In genomic region chr17:40854175-40854814, GRCh38 we compare ENCODE assay signal across 10 cellular contexts. TPM values are rescaled to one million over a fixed set of nuclear protein-coding genes. Genes with fewer than 3 reads are reported as not detected.
DNase-seq lines count a peak whose midpoint lies in the region; ATAC-seq and TF ChIP-seq lines count a peak whose summit lies in the region.
"Had no signal": no experiment of that assay in that cellular context is flagged by ENCODE, and none has a peak within 500 bp of the region (broad histone marks: within the 10 kb centered on the region; RNA-seq: fewer than 3 reads in every experiment).

No MANE protein-coding gene starts in this region.

- CTCF ChIA-PET in AG04449 (lab: Yijun Ruan, JAX), result interaction anchor here (0.9 to 10.9 kb wide), 14 partner anchors 11 to 813 kb away, joined by 3 to 211 read pairs (median 8); no protein-coding TSS in a partner anchor

- no peaks in the 10 kb centered on the region for H3K36me3 Mint-ChIP-seq in effector memory CD8-positive, alpha-beta T cell (ENCODE audit: insufficient read depth)
- H3K36me3 Mint-ChIP-seq: CD4-positive, CD25-positive, alpha-beta regulatory T cell had no signal

- no peak for TF ChIP-seq POLR2A in GM18505 (IDR thresholded peaks at IDR 0.05; ENCODE audit: borderline replicate concordance, extremely low read depth, insufficient read depth, insufficient read length)

- no peaks in the 10 kb centered on the region for H3K4me1 Mint-ChIP-seq in effector memory CD8-positive, alpha-beta T cell (ENCODE audit: low read depth in 2 of 2)

- no peak overlapping the region for H3K27ac Mint-ChIP-seq in effector memory CD8-positive, alpha-beta T cell
- H3K27ac Mint-ChIP-seq: CD4-positive, CD25-positive, alpha-beta regulatory T cell had no signal

- POLR2A ChIA-PET in AG04449 (lab: Yijun Ruan, JAX), result no interaction called here

- DNase-seq in AG04449 (ENCODE audit: low read depth, low spot score) (peak; percentile 80), NCI-H460 (ENCODE audit: extremely low read depth, low read depth) (peak; percentile 83), fibroblast of villous mesenchyme (ENCODE audit: low read depth) (peak; percentile 96)
- DNase-seq in effector memory CD8-positive, alpha-beta T cell, result no peak
- DNase-seq: activated gamma-delta T cell treated with Interleukin-2 at 50 U/mL for 16 hours; CD4-positive, CD25-positive, alpha-beta regulatory T cell; right lobe of liver had no signal

- no peak overlapping the region for H3K4me3 ChIP-seq in AG04449 (ENCODE audit: low read depth, low read length)
- H3K4me3 ChIP-seq in fibroblast of villous mesenchyme (ENCODE audit: low read depth, low read length), result no peak overlapping the region
- H3K4me3 ChIP-seq: right lobe of liver had no signal

- no peak for ATAC-seq in GM18505 (IDR thresholded peaks at IDR 0.05; ENCODE audit: unreplicated experiment)
- no peak for ATAC-seq in effector memory CD8-positive, alpha-beta T cell (replicated peaks)
- no peak for ATAC-seq in HG02852 (IDR thresholded peaks at IDR 0.05; ENCODE audit: unreplicated experiment)
- ATAC-seq: Right ventricle myocardium inferior had no signal

- TF ChIP-seq CTCF in AG04449 (IDR thresholded peaks at IDR 0.05; ENCODE audit: insufficient read depth, low read length, missing control alignments) (no peak), fibroblast of villous mesenchyme (IDR thresholded peaks at IDR 0.05; ENCODE audit: insufficient read depth, low read depth, low read length) (no peak)

- peaks cover 41 to 58% of the 10 kb centered on the region in 2 donors for H3K27me3 Mint-ChIP-seq in effector memory CD8-positive, alpha-beta T cell

- H3K4me3 Mint-ChIP-seq in effector memory CD8-positive, alpha-beta T cell, result no peak overlapping the region
- H3K4me3 Mint-ChIP-seq: CD4-positive, CD25-positive, alpha-beta regulatory T cell had no signal

- no peaks in the 10 kb centered on the region for H3K9me3 Mint-ChIP-seq in effector memory CD8-positive, alpha-beta T cell

RNA-seq across cellular contexts. Expression of gene KRT12, which starts 12.7 kb away (rescaled TPM):
- total RNA-seq in NCI-H460 (2014; rRNA removed; shearing (Covaris generic)), result not detected in 2 replicates
- polyA plus RNA-seq in NCI-H460 (2014; cell fraction: nucleus; rRNA removed), result not detected in 2 replicates
- not detected in 2 replicates for total RNA-seq in fibroblast of villous mesenchyme
- total RNA-seq: CD4-positive, CD25-positive, alpha-beta regulatory T cell; right lobe of liver; Right ventricle myocardium inferior had no signal
- polyA plus RNA-seq: CD4-positive, CD25-positive, alpha-beta regulatory T cell had no signal

RNA-seq across cellular contexts. Expression of gene KRT20, which starts 30.7 kb away (rescaled TPM):
- not detected in 2 replicates for total RNA-seq in NCI-H460 (2014; rRNA removed; shearing (Covaris generic))
- not detected in 2 replicates for polyA plus RNA-seq in NCI-H460 (2014; cell fraction: nucleus; rRNA removed)
- not detected in 2 replicates for total RNA-seq in fibroblast of villous mesenchyme
- total RNA-seq: CD4-positive, CD25-positive, alpha-beta regulatory T cell; right lobe of liver; Right ventricle myocardium inferior had no signal
- polyA plus RNA-seq: CD4-positive, CD25-positive, alpha-beta regulatory T cell had no signal

RNA-seq across cellular contexts. Expression of gene KRT10, which starts 31.9 kb away (rescaled TPM):
- total RNA-seq in NCI-H460 (2014; rRNA removed; shearing (Covaris generic)), result 36.8 and 38.4 TPM in 2 replicates
- 8.4 and 10.0 TPM in 2 replicates for polyA plus RNA-seq in NCI-H460 (2014; cell fraction: nucleus; rRNA removed)
- 3.0 and 3.2 TPM in 2 replicates for total RNA-seq in fibroblast of villous mesenchyme

RNA-seq across cellular contexts. Expression of gene KRT28, which starts 54.5 kb away (rescaled TPM):
- not detected in 2 replicates for total RNA-seq in NCI-H460 (2014; rRNA removed; shearing (Covaris generic))
- polyA plus RNA-seq in NCI-H460 (2014; cell fraction: nucleus; rRNA removed), result not detected in 2 replicates
- not detected in 2 replicates for total RNA-seq in fibroblast of villous mesenchyme
- total RNA-seq: CD4-positive, CD25-positive, alpha-beta regulatory T cell; right lobe of liver; Right ventricle myocardium inferior had no signal
- polyA plus RNA-seq: CD4-positive, CD25-positive, alpha-beta regulatory T cell had no signal

Comparison
In these comparisons a context has a peak if more than half of its experiments do, and no peak if none do; other contexts are left out.
1. DNase-seq: peak in AG04449 (single experiment), NCI-H460 (single experiment) and fibroblast of villous mesenchyme (single experiment); none in effector memory CD8-positive, alpha-beta T cell (0 of 3).